Comparison of ENCODE assay signal across 7 cellular contexts in genomic region chr22:24434472-24435322, GRCh38. TPM values are rescaled to one million over a fixed set of nuclear protein-coding genes. Genes with fewer than 3 reads are reported as not detected.
DNase-seq lines count a peak whose midpoint lies in the region; ATAC-seq and TF ChIP-seq lines count a peak whose summit lies in the region.

No MANE protein-coding gene starts in this region.

- 58% methylated on average over 7 of the region's 16 CpGs for WGBS in esophagus muscularis mucosa

- peak overlapping the region; percentile 69 for H3K4me3 Mint-ChIP-seq in activated CD4-positive, alpha-beta memory T cell treated with anti-CD3 and anti-CD28 coated beads for 36 hours
- no peak overlapping the region for H3K4me3 Mint-ChIP-seq in MCF 10A (ENCODE audit: unreplicated experiment)

- H3K27ac ChIP-seq in HL-60 (replicated peaks) (peak overlapping the region; percentile 80), esophagus muscularis mucosa (replicated peaks in 1 of 4) (peak overlapping the region in 3 of 4 donors; percentile 35 to 60 (median 58))

- no peaks in the 10 kb centered on the region for H3K36me3 ChIP-seq in esophagus muscularis mucosa

- no peaks in the 10 kb centered on the region for H3K9me3 ChIP-seq in esophagus muscularis mucosa

- peak; percentile 26 for ATAC-seq in GM19468 (IDR thresholded peaks at IDR 0.05; ENCODE audit: extremely low read depth, unreplicated experiment)

- DNase-seq in HL-60 (ENCODE audit: low read depth in 1 of 2, low spot score in 1 of 2) (peak; percentile 72 to 95), esophagus muscularis mucosa (ENCODE audit: extremely low spot score) (no peak), Ammon's horn (ENCODE audit: low spot score) (no peak), MCF 10A (ENCODE audit: unreplicated experiment) (no peak)
- DNase-seq in activated CD4-positive, alpha-beta memory T cell treated with anti-CD3 and anti-CD28 coated beads for 36 hours, result peak; percentile 90
- peak; percentile 59 to 75 (median 73) for DNase-seq in stimulated activated CD4-positive, alpha-beta T cell treated with anti-CD3 and anti-CD28 coated beads, Interleukin-12 subunit alpha, Interleukin-12 subunit beta, amount 100 ng/mL, for 48 hours (ENCODE audit: low read depth in 2 of 3, low spot score in 1 of 3)

- H3K4me1 Mint-ChIP-seq in activated CD4-positive, alpha-beta memory T cell treated with anti-CD3 and anti-CD28 coated beads for 36 hours (ENCODE audit: low read depth), result peaks cover 83% of the 10 kb centered on the region
- H3K4me1 Mint-ChIP-seq in MCF 10A (ENCODE audit: insufficient read depth, unreplicated experiment), result peaks cover 15% of the 10 kb centered on the region

- peaks cover 52 to 64% (median 56%) of the 10 kb centered on the region in 4 donors for H3K4me1 ChIP-seq in esophagus muscularis mucosa

- no peak overlapping the region for H3K4me3 ChIP-seq in HL-60 (replicated peaks; ENCODE audit: insufficient read depth, low read length)
- H3K4me3 ChIP-seq in esophagus muscularis mucosa, result no peak overlapping the region

- no TSS peak for BruUV-seq in MCF 10A (replicated peaks; lab: Mats Ljungman, UMichigan)

- no peaks in the 10 kb centered on the region for H3K9me3 Mint-ChIP-seq in activated CD4-positive, alpha-beta memory T cell treated with anti-CD3 and anti-CD28 coated beads for 36 hours
- no peaks in the 10 kb centered on the region for H3K9me3 Mint-ChIP-seq in MCF 10A (ENCODE audit: unreplicated experiment)

- peak overlapping the region; percentile 100 for H3K27ac Mint-ChIP-seq in activated CD4-positive, alpha-beta memory T cell treated with anti-CD3 and anti-CD28 coated beads for 36 hours
- H3K27ac Mint-ChIP-seq in MCF 10A (ENCODE audit: low read depth, unreplicated experiment), result no peak overlapping the region

- POLR2A ChIA-PET in activated CD4-positive, alpha-beta memory T cell treated with anti-CD3 and anti-CD28 coated beads for 36 hours (lab: Charles Lee), result interaction anchor here (0.7 to 3.2 kb wide), 8 partner anchors 9 to 424 kb away, joined by 3 to 21 read pairs (median 4); partner anchors contain the start of genes ADORA2A and GUCD1
- POLR2A ChIA-PET in MCF 10A (lab: Yijun Ruan, JAX), result no interaction called here

- TF ChIP-seq CTCF in HL-60 (IDR thresholded peaks at IDR 0.05; ENCODE audit: insufficient read depth, low read length) (no peak), esophagus muscularis mucosa (IDR thresholded peaks at IDR 0.05) (no peak), MCF 10A (IDR thresholded peaks at IDR 0.05; ENCODE audit: unreplicated experiment) (no peak)

- no peak for TF ChIP-seq EP300 in esophagus muscularis mucosa (IDR thresholded peaks at IDR 0.05)

- no peaks in the 10 kb centered on the region for H3K27me3 Mint-ChIP-seq in activated CD4-positive, alpha-beta memory T cell treated with anti-CD3 and anti-CD28 coated beads for 36 hours
- no peaks in the 10 kb centered on the region for H3K27me3 Mint-ChIP-seq in MCF 10A (ENCODE audit: insufficient read depth, unreplicated experiment)

- H3K36me3 Mint-ChIP-seq in activated CD4-positive, alpha-beta memory T cell treated with anti-CD3 and anti-CD28 coated beads for 36 hours, result peaks cover 18% of the 10 kb centered on the region
- no peaks in the 10 kb centered on the region for H3K36me3 Mint-ChIP-seq in MCF 10A (ENCODE audit: insufficient read depth, unreplicated experiment)

- CTCF ChIA-PET in activated CD4-positive, alpha-beta memory T cell treated with anti-CD3 and anti-CD28 coated beads for 36 hours (lab: Charles Lee), result interaction anchor here (1.0 to 2.9 kb wide), 9 partner anchors 9 to 91 kb away, joined by 3 to 22 read pairs (median 6); no protein-coding TSS in a partner anchor
- CTCF ChIA-PET in MCF 10A (lab: Yijun Ruan, JAX), result interaction anchor here (0.7 to 2.6 kb wide), 3 partner anchors 12 to 88 kb away, joined by 3 to 13 read pairs (median 10); no protein-coding TSS in a partner anchor

- H3K27me3 ChIP-seq in HL-60 (ENCODE audit: insufficient read depth, poor library complexity, severe bottlenecking) (no peaks in the 10 kb centered on the region), esophagus muscularis mucosa (no peaks in the 10 kb centered on the region)

- TF ChIP-seq POLR2A in esophagus muscularis mucosa (IDR thresholded peaks at IDR 0.05; ENCODE audit: low read depth), result no peak

- intact Hi-C loops in activated CD4-positive, alpha-beta memory T cell treated with anti-CD3 and anti-CD28 coated beads for 36 hours (cut with micrococcal nuclease), result loop anchor here (1.0 to 5.0 kb wide), 3 partner anchors 34 to 162 kb away; partner anchors contain the start of gene SPECC1L
- intact Hi-C loops in esophagus muscularis mucosa (cut with DNase I) (no loop called here), MCF 10A (cut with micrococcal nuclease) (no loop called here)

RNA-seq across cellular contexts. Expression of gene ADORA2A, which starts 7.3 kb away (rescaled TPM):
- total RNA-seq in activated CD4-positive, alpha-beta memory T cell treated with anti-CD3 and anti-CD28 coated beads for 36 hours, result 10 to 100 TPM; 30.5 to 33.0 TPM
- 1 to 10 TPM; 3.3 to 7.5 (median 4.5) TPM for total RNA-seq in esophagus muscularis mucosa
- total RNA-seq in MCF 10A (2022), result 0.96 and 1.4 TPM in 2 replicates

Comparison
In these comparisons a context has a peak if more than half of its experiments do, and no peak if none do; other contexts are left out.
1. DNase-seq: peak in HL-60 (2 of 2), activated CD4-positive, alpha-beta memory T cell treated with anti-CD3 and anti-CD28 coated beads for 36 hours (single experiment) and stimulated activated CD4-positive, alpha-beta T cell treated with anti-CD3 and anti-CD28 coated beads, Interleukin-12 subunit alpha, Interleukin-12 subunit beta, amount 100 ng/mL, for 48 hours (3 of 3); none in esophagus muscularis mucosa (single experiment), Ammon's horn (single experiment) and MCF 10A (single experiment).